ENCODE assay signal across 16 cellular contexts in the genomic region with DNA sequence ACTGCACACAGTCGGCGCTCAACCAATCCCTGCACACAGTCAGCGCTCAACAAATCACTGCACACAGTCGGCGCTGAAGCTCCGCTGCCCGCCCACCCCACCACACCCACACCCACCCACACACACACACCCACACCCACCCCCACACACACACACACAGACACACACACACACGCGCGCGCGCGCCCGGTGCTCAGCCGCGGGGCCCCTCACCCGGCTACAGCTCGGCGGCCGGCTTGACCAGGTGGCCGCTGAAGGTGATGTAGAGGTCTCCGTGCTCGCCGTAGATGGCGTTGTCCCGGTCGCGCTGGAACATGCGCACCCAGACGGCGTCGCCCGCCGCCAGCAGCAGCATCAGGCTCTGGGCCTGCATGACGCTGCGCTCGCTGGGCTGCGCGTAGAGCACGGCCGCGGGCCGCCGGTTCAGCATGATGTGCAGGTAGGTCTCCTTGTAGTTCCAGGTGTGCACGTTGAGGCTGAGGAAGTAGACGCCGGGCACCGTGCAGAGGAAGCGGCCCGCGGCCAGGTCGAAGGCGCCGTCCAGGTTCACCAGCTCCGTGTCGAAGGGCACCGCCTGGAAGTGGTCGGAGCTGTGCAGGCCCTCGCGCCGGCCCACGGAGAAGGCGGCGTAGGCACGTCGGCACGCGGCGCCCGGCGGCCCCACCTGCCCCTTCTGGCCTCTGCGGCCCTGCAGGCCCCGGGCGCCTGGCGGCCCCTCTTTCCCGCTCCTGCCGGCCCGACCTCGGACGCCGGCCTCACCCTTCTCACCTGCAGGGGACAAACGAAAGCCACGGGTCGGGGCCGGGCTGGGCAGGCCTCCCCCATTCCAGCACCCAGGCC. TPM values are rescaled to one million over a fixed set of nuclear protein-coding genes. Genes with fewer than 3 reads are reported as not detected.
DNase-seq lines count a peak whose midpoint lies in the region; ATAC-seq, FAIRE-seq and TF ChIP-seq lines count a peak whose summit lies in the region.
"Had no signal": no experiment of that assay in that cellular context is flagged by ENCODE, and none has a peak within 500 bp of the region (broad histone marks: within the 10 kb centered on the region; RNA-seq: fewer than 3 reads in every experiment).

No MANE protein-coding gene starts in this region.

- CTCF ChIA-PET in GM12878 (lab: Yijun Ruan, JAX): no interaction called here

- ATAC-seq in Right ventricle myocardium superior (ENCODE audit: poor library complexity) (no peak), heart left ventricle (no peak), GM12878 (peak; percentile 32)
- peak; percentile 47 for ATAC-seq in stimulated activated naive CD8-positive, alpha-beta T cell treated with anti-CD3 and anti-CD28 coated beads, Interleukin-15, Interleukin-2, amounts not matched to agents 100 U/mL and 50 U/mL, for 24 hours

- no peaks in the 10 kb centered on the region for H4K20me1 ChIP-seq in GM12878 (ENCODE audit: control insufficient read depth, insufficient read depth)

- 39 to 58% (median 43%) methylated on average over 32 to 85 of the region's 85 CpGs for WGBS in heart left ventricle, 4 donors
- 67% methylated on average over 62 of the region's 85 CpGs for WGBS in GM12878 (ENCODE audit: insufficient coverage, insufficient replicate concordance, low lambda C conversion rate, missing lambda C conversion rate)

- BruUV-seq in GM12878 (replicated peaks; lab: Mats Ljungman, UMichigan): no TSS peak

- H3K9ac ChIP-seq in GM12878 (ENCODE audit: control insufficient read depth, insufficient read depth, low read length): no peak overlapping the region

- no peak for TF ChIP-seq RAD21 in GM12878 (IDR thresholded peaks at IDR 0.05; ENCODE audit: insufficient read depth, low read depth, low read length)

- POLR2A ChIA-PET in GM12878 (lab: Charles Lee): no interaction called here

- no peaks in the 10 kb centered on the region for H3K9me3 ChIP-seq in heart left ventricle
- no peaks in the 10 kb centered on the region for H3K9me3 ChIP-seq in GM12878 (replicated peaks; ENCODE audit: control insufficient read depth, insufficient read depth, low read length)
- H3K9me3 ChIP-seq: colonic mucosa had no signal

- H3K27me3 ChIP-seq in heart left ventricle: peaks cover 0 to 26% (median 3%) of the 10 kb centered on the region in 9 donors
- H3K27me3 ChIP-seq in GM12878 (replicated peaks in 1 of 2; ENCODE audit: control insufficient read depth in 2 of 2, insufficient read depth in 2 of 2, low read length in 1 of 2): no peaks in the 10 kb centered on the region

- H3K4me2 ChIP-seq in GM12878 (ENCODE audit: control insufficient read depth, insufficient read depth): no peak overlapping the region

- FAIRE-seq in GM12878 (lab: Jason Lieb, UNC): no peak
- FAIRE-seq: GM12891 had no signal

- H3K4me3 ChIP-seq in heart left ventricle (no peak overlapping the region), GM12878 (no peak overlapping the region)
- H3K4me3 ChIP-seq: colonic mucosa had no signal

- TF ChIP-seq EP300 in GM12878 (IDR thresholded peaks at IDR 0.05; ENCODE audit: borderline replicate concordance in 1 of 2, control insufficient read depth in 1 of 2, low read depth in 2 of 2, low read length in 2 of 2): no peak

- H2AFZ ChIP-seq in GM12878 (ENCODE audit: control insufficient read depth, low read depth, low read length): no peak overlapping the region

- RAD21 ChIA-PET in GM12878 (lab: Charles Lee; ENCODE audit: unreplicated experiment): no interaction called here

- intact Hi-C loops in Right ventricle myocardium superior (cut with DNase I): no loop called here
- intact Hi-C loops in heart left ventricle (cut with DNase I): loop anchor here in 1 of 10 donors (10.0 kb wide), 1 partner anchor 279 kb away; no protein-coding TSS in a partner anchor
- intact Hi-C loops in GM12878 (cut with micrococcal nuclease; ENCODE audit: unreplicated experiment): no loop called here

- H3K4me1 ChIP-seq in heart left ventricle (peaks cover 0 to 60% (median 26%) of the 10 kb centered on the region in 12 donors), GM12878 (ENCODE audit: control insufficient read depth, insufficient read depth, low read length) (no peaks in the 10 kb centered on the region)

- TF ChIP-seq POLR2A in heart left ventricle (IDR thresholded peaks at IDR 0.05) (no peak), GM12878 (IDR thresholded peaks at IDR 0.05; ENCODE audit: low read depth, low read length) (no peak)

- no peaks in the 10 kb centered on the region for H3K79me2 ChIP-seq in GM12878 (ENCODE audit: control insufficient read depth, insufficient read depth, low read length)

- no peak overlapping the region for H3K27ac ChIP-seq in heart left ventricle
- H3K27ac ChIP-seq in GM12878 (ENCODE audit: control insufficient read depth, insufficient read depth): no peak overlapping the region
- H3K27ac ChIP-seq: colonic mucosa had no signal

- TF ChIP-seq CTCF in heart left ventricle (IDR thresholded peaks at IDR 0.05) (no peak), GM12878 (IDR thresholded peaks at IDR 0.05 in 2 of 3, conservative IDR thresholded peaks at IDR 0.05 in 1 of 3; ENCODE audit: control insufficient read depth in 2 of 3, extremely low read depth in 1 of 3, insufficient read depth in 1 of 3, low read depth in 3 of 3, low read length in 3 of 3) (no peak)

- in situ Hi-C loops in GM12878 (cut with MboI): no loop called here

- H3K36me3 ChIP-seq in heart left ventricle (no peaks in the 10 kb centered on the region), GM12878 (ENCODE audit: control insufficient read depth in 2 of 2, insufficient read depth in 2 of 2, low read length in 1 of 2) (no peaks in the 10 kb centered on the region)
- H3K36me3 ChIP-seq: colonic mucosa had no signal

- SMC1A ChIA-PET in GM12878 (lab: Charles Lee; ENCODE audit: uncharacterized antibody, unreplicated experiment): no interaction called here

- DNase-seq in Right ventricle myocardium superior: peak; percentile 44
- no peak for DNase-seq in heart left ventricle
- DNase-seq in NCI-H1930 (lab: John Stamatoyannopoulos, UW): peak; percentile 69 to 78
- no peak for DNase-seq in GM12878 (ENCODE audit: low read depth, low spot score)
- peak; percentile 35 for DNase-seq in stimulated activated naive CD8-positive, alpha-beta T cell treated with anti-CD3 and anti-CD28 coated beads, Interleukin-15, Interleukin-2, amounts not matched to agents 100 U/mL and 50 U/mL, for 24 hours
- DNase-seq in iPS-NIHi7 (ENCODE audit: extremely low spot score): no peak
- no peak for DNase-seq in COR-L47 (lab: John Stamatoyannopoulos, UW)
- DNase-seq in NCI-H2171 treated with DMSO at 0.1 percent for 48 hours (lab: John Stamatoyannopoulos, UW): no peak
- DNase-seq: activated gamma-delta T cell, colonic mucosa, T-helper 9 cell had no signal

RNA-seq across cellular contexts. Expression of gene C1QTNF8, which starts 2.5 kb away (rescaled TPM):
- 0.13 TPM for total RNA-seq in Right ventricle myocardium superior
- total RNA-seq in heart left ventricle: not detected
- polyA plus RNA-seq in heart left ventricle: not detected
- not detected in 2 replicates for total RNA-seq in GM12878 (2013; cell fraction: nucleolus; rRNA removed)
- total RNA-seq in GM12878 (2014; rRNA removed): not detected in 2 replicates
- total RNA-seq in GM12878 (2014; rRNA removed; fragmentation: Illumina TruSeq; extraction: Trizol): not detected in 2 replicates
- total RNA-seq in GM12878 (2021): not detected in 2 replicates
- polyA plus RNA-seq in GM12878 (2011; ENCODE audit: low read depth): not detected
- not detected in 2 replicates for polyA plus RNA-seq in GM12878 (2011; rRNA removed)
- not detected in 2 replicates for polyA plus RNA-seq in GM12878 (2011; cell fraction: cytosol; rRNA removed)
- polyA plus RNA-seq in GM12878 (2011; cell fraction: nucleus; rRNA removed): not detected in 2 replicates
- not detected in 2 replicates for polyA plus RNA-seq in GM12878 (2012)
- polyA plus RNA-seq in GM12878 (2014; fragmentation: Illumina TruSeq; extraction: Trizol): not detected in 2 replicates
- not detected for polyA plus RNA-seq in GM12878 (2014; fragmentation: Nextera tagmentation; extraction: Ambion mirVana)
- polyA plus RNA-seq in GM12878 (2014; rRNA removed): not detected in 2 replicates
- polyA plus RNA-seq in GM12878 (2016; fragmentation: Nextera tagmentation; extraction: Ambion mirVana): not detected
- not detected in 2 replicates for polyA minus RNA-seq in GM12878 (2011; rRNA and poly(A)+ RNA removed)
- not detected in 2 replicates for polyA minus RNA-seq in GM12878 (2011; cell fraction: cytosol; rRNA and poly(A)+ RNA removed)
- not detected in 2 replicates for polyA minus RNA-seq in GM12878 (2011; cell fraction: nucleus; rRNA and poly(A)+ RNA removed)
- total RNA-seq: CD4-positive, alpha-beta T cell; colonic mucosa; liver; M059J; omental fat pad had no signal
- polyA plus RNA-seq: liver had no signal

RNA-seq across cellular contexts. Expression of gene SSTR5, which starts 21.0 kb away (rescaled TPM):
- total RNA-seq in Right ventricle myocardium superior: 20.8 TPM
- 10 to 100 TPM in 3 of 9 donors, 1 to 10 TPM in 5, under 1 TPM in 1; 0.39 to 20.1 (median 6.5) TPM for total RNA-seq in heart left ventricle
- 1 to 10 TPM in 1 of 2 donors, under 1 TPM in 1; 0.22 to 1.3 TPM for polyA plus RNA-seq in heart left ventricle
- total RNA-seq in GM12878 (2013; cell fraction: nucleolus; rRNA removed): not detected in 2 replicates
- total RNA-seq in GM12878 (2014; rRNA removed): not detected in 2 replicates
- total RNA-seq in GM12878 (2014; rRNA removed; fragmentation: Illumina TruSeq; extraction: Trizol): not detected in 2 replicates
- not detected in 2 replicates for total RNA-seq in GM12878 (2021)
- not detected for polyA plus RNA-seq in GM12878 (2011; ENCODE audit: low read depth)
- not detected in 2 replicates for polyA plus RNA-seq in GM12878 (2011; rRNA removed)
- polyA plus RNA-seq in GM12878 (2011; cell fraction: cytosol; rRNA removed): not detected in 2 replicates
- polyA plus RNA-seq in GM12878 (2011; cell fraction: nucleus; rRNA removed): not detected in 2 replicates
- polyA plus RNA-seq in GM12878 (2012): 0.15 TPM in 1 of 2 replicates, not detected in the other
- polyA plus RNA-seq in GM12878 (2014; fragmentation: Illumina TruSeq; extraction: Trizol): not detected in 2 replicates
- polyA plus RNA-seq in GM12878 (2014; fragmentation: Nextera tagmentation; extraction: Ambion mirVana): not detected
- not detected in 2 replicates for polyA plus RNA-seq in GM12878 (2014; rRNA removed)
- not detected for polyA plus RNA-seq in GM12878 (2016; fragmentation: Nextera tagmentation; extraction: Ambion mirVana)
- polyA minus RNA-seq in GM12878 (2011; rRNA and poly(A)+ RNA removed): not detected in 2 replicates
- not detected in 2 replicates for polyA minus RNA-seq in GM12878 (2011; cell fraction: cytosol; rRNA and poly(A)+ RNA removed)
- polyA minus RNA-seq in GM12878 (2011; cell fraction: nucleus; rRNA and poly(A)+ RNA removed): not detected in 2 replicates
- total RNA-seq: CD4-positive, alpha-beta T cell; liver; M059J had no signal
- polyA plus RNA-seq: liver had no signal

RNA-seq across cellular contexts. Expression of gene CACNA1H, which starts 59.4 kb away (rescaled TPM):
- total RNA-seq in Right ventricle myocardium superior (4.2 TPM), heart left ventricle (10 to 100 TPM in 2 of 9 donors, 1 to 10 TPM in 7; 1.6 to 14.6 (median 2.6) TPM), GM12878 (2014; rRNA removed) (not detected in 2 replicates), GM12878 (2014; rRNA removed; fragmentation: Illumina TruSeq; extraction: Trizol) (not detected in 2 replicates), GM12878 (2021) (0.19 and 0.54 TPM in 2 replicates)
- polyA plus RNA-seq in heart left ventricle (1 to 10 TPM; 5.3 to 6.2 TPM), GM12878 (2011; rRNA removed) (not detected in 2 replicates), GM12878 (2014; fragmentation: Illumina TruSeq; extraction: Trizol) (not detected in 2 replicates), GM12878 (2014; fragmentation: Nextera tagmentation; extraction: Ambion mirVana) (not detected), GM12878 (2014; rRNA removed) (0.03 TPM in 1 of 2 replicates, not detected in the other), GM12878 (2016; fragmentation: Nextera tagmentation; extraction: Ambion mirVana) (under 1 TPM in 1 of 2 experiments, not detected in 1; 0.03 TPM)
- not detected in 2 replicates for total RNA-seq in GM12878 (2013; cell fraction: nucleolus; rRNA removed)
- polyA plus RNA-seq in GM12878 (2011; ENCODE audit: low read depth): not detected
- not detected in 2 replicates for polyA plus RNA-seq in GM12878 (2011; cell fraction: cytosol; rRNA removed)
- 0.03 TPM in 1 of 2 replicates, not detected in the other for polyA plus RNA-seq in GM12878 (2011; cell fraction: nucleus; rRNA removed)
- polyA plus RNA-seq in GM12878 (2012): 0.03 and 0.04 TPM in 2 replicates
- polyA minus RNA-seq in GM12878 (2011; rRNA and poly(A)+ RNA removed): not detected in 2 replicates
- not detected in 2 replicates for polyA minus RNA-seq in GM12878 (2011; cell fraction: cytosol; rRNA and poly(A)+ RNA removed)
- polyA minus RNA-seq in GM12878 (2011; cell fraction: nucleus; rRNA and poly(A)+ RNA removed): not detected in 2 replicates

Comparison
In these comparisons a context has a peak if more than half of its experiments do, and no peak if none do; other contexts are left out.
1. DNase-seq: peak in Right ventricle myocardium superior (single experiment), NCI-H1930 (2 of 2) and stimulated activated naive CD8-positive, alpha-beta T cell treated with anti-CD3 and anti-CD28 coated beads, Interleukin-15, Interleukin-2, amounts not matched to agents 100 U/mL and 50 U/mL, for 24 hours (single experiment); none in heart left ventricle (0 of 5), GM12878 (single experiment), iPS-NIHi7 (single experiment), COR-L47 (single experiment) and NCI-H2171 treated with DMSO at 0.1 percent for 48 hours (single experiment).
2. ATAC-seq: peak in GM12878 (single experiment) and stimulated activated naive CD8-positive, alpha-beta T cell treated with anti-CD3 and anti-CD28 coated beads, Interleukin-15, Interleukin-2, amounts not matched to agents 100 U/mL and 50 U/mL, for 24 hours (single experiment); none in Right ventricle myocardium superior (single experiment) and heart left ventricle (0 of 4).